Comparison of ENCODE assay signal across 17 cellular contexts in genomic region chr9:124757589-124757988, GRCh38. TPM values are rescaled to one million over a fixed set of nuclear protein-coding genes. Genes with fewer than 3 reads are reported as not detected.
DNase-seq lines count a peak whose midpoint lies in the region; ATAC-seq and TF ChIP-seq lines count a peak whose summit lies in the region.
"Had no signal": no experiment of that assay in that cellular context is flagged by ENCODE, and none has a peak within 500 bp of the region (broad histone marks: within the 10 kb centered on the region; RNA-seq: fewer than 3 reads in every experiment).

No MANE protein-coding gene starts in this region.

- H3K27me3 ChIP-seq in HL-60 (ENCODE audit: insufficient read depth, poor library complexity, severe bottlenecking): no peaks in the 10 kb centered on the region
- H3K27me3 ChIP-seq in ectodermal cell (ENCODE audit: control insufficient read depth, insufficient read depth, low read length, poor library complexity, severe bottlenecking): no peaks in the 10 kb centered on the region
- H3K27me3 ChIP-seq in muscle layer of duodenum (ENCODE audit: low read depth, low read length): no peaks in the 10 kb centered on the region
- peaks cover 6% of the 10 kb centered on the region for H3K27me3 ChIP-seq in effector memory CD4-positive, alpha-beta T cell (replicated peaks; ENCODE audit: control insufficient read depth, insufficient read depth, low read length, poor library complexity, severe bottlenecking)
- H3K27me3 ChIP-seq: vagina had no signal

- H3K27ac Mint-ChIP-seq in CD14-positive monocyte (peak overlapping the region; percentile 77 to 91 (median 88)), natural killer cell (no peak overlapping the region)

- peak overlapping the region; percentile 62 to 84 for H3K4me3 Mint-ChIP-seq in CD14-positive monocyte
- no peak overlapping the region for H3K4me3 Mint-ChIP-seq in natural killer cell

- DNase-seq in CD14-positive monocyte (ENCODE audit: low spot score) (no peak), HL-60 (ENCODE audit: low read depth in 1 of 2, low spot score in 1 of 2) (no peak), NK-92 (lab: John Stamatoyannopoulos, UW; ENCODE audit: unreplicated experiment) (no peak), natural killer cell (no peak)
- DNase-seq in activated CD8-positive, alpha-beta memory T cell treated with anti-CD3 and anti-CD28 coated beads, Interleukin-2, amount 50 U/mL, for 4 hours: no peak
- no peak for DNase-seq in effector memory CD4-positive, alpha-beta T cell
- DNase-seq: activated CD4-positive, alpha-beta T cell treated with anti-CD3 and anti-CD28 coated beads for 48 hours; amniotic stem cell; Caco-2; EL; hippocampal formation; stimulated activated CD4-positive, alpha-beta T cell treated with anti-CD3 and anti-CD28 coated beads, Interleukin-2, amount 100 ng/mL, for 48 hours; SW 1271 had no signal

- H3K4me3 ChIP-seq in HL-60 (replicated peaks; ENCODE audit: insufficient read depth, low read length) (peak overlapping the region; percentile 17; the same call in 1 of the 2 replicates), ectodermal cell (ENCODE audit: insufficient read depth, low read depth, low read length) (no peak overlapping the region), muscle layer of duodenum (ENCODE audit: low read depth in 1 of 2, low read length in 2 of 2) (peak overlapping the region; percentile 2 to 8)
- no peak overlapping the region for H3K4me3 ChIP-seq in effector memory CD4-positive, alpha-beta T cell (ENCODE audit: insufficient read depth, low read depth, low read length, poor library complexity, severe bottlenecking)
- H3K4me3 ChIP-seq: vagina had no signal

- H3K36me3 Mint-ChIP-seq in CD14-positive monocyte: no peaks in the 10 kb centered on the region
- H3K36me3 Mint-ChIP-seq in natural killer cell: no peaks in the 10 kb centered on the region

- H3K4me1 ChIP-seq in ectodermal cell (ENCODE audit: control insufficient read depth, insufficient read depth, low read length): peaks cover 70% of the 10 kb centered on the region
- H3K4me1 ChIP-seq in muscle layer of duodenum (ENCODE audit: control insufficient read depth in 1 of 2, insufficient read depth in 2 of 2, low read length in 2 of 2): peaks cover 0 to 6% of the 10 kb centered on the region in 2 donors
- H3K4me1 ChIP-seq in effector memory CD4-positive, alpha-beta T cell (ENCODE audit: control insufficient read depth, insufficient read depth, low read length, poor library complexity, severe bottlenecking): no peaks in the 10 kb centered on the region
- H3K4me1 ChIP-seq: vagina had no signal

- H3K9me3 Mint-ChIP-seq in CD14-positive monocyte (no peaks in the 10 kb centered on the region), natural killer cell (no peaks in the 10 kb centered on the region)

- intact Hi-C loops in CD14-positive monocyte (cut with micrococcal nuclease) (no loop called here), natural killer cell (cut with micrococcal nuclease) (no loop called here)

- H3K27ac ChIP-seq in HL-60 (replicated peaks): peak overlapping the region; percentile 85
- H3K27ac ChIP-seq in ectodermal cell (ENCODE audit: insufficient read depth, low read depth, low read length, poor library complexity, severe bottlenecking): peak overlapping the region; percentile 81
- no peak overlapping the region for H3K27ac ChIP-seq in muscle layer of duodenum (ENCODE audit: low read length)
- no peak overlapping the region for H3K27ac ChIP-seq in effector memory CD4-positive, alpha-beta T cell (ENCODE audit: insufficient read depth, low read length, poor library complexity, severe bottlenecking)
- H3K27ac ChIP-seq: RWPE1, vagina had no signal

- H3K27me3 Mint-ChIP-seq in CD14-positive monocyte (ENCODE audit: low read depth in 3 of 3) (no peaks in the 10 kb centered on the region), natural killer cell (ENCODE audit: low read depth in 2 of 2) (peaks cover 43 to 83% of the 10 kb centered on the region in 2 donors)

- no peak for TF ChIP-seq CTCF in CD14-positive monocyte (IDR thresholded peaks at IDR 0.05)
- TF ChIP-seq CTCF in HL-60 (IDR thresholded peaks at IDR 0.05; ENCODE audit: insufficient read depth, low read length): no peak
- TF ChIP-seq CTCF in natural killer cell (IDR thresholded peaks at IDR 0.05): no peak

- WGBS in ectodermal cell, 2 experiments: 0 to 2% methylated on average over 6 of the region's 6 CpGs

- H3K4me1 Mint-ChIP-seq in CD14-positive monocyte (peaks cover 74% of the 10 kb centered on the region), natural killer cell (no peaks in the 10 kb centered on the region)

- H3K9me3 ChIP-seq in ectodermal cell (ENCODE audit: control insufficient read depth, low read length) (no peaks in the 10 kb centered on the region), muscle layer of duodenum (ENCODE audit: control insufficient read depth in 1 of 2, low read length in 2 of 2) (no peaks in the 10 kb centered on the region)
- H3K9me3 ChIP-seq in effector memory CD4-positive, alpha-beta T cell (ENCODE audit: control insufficient read depth, low read length): no peaks in the 10 kb centered on the region
- H3K9me3 ChIP-seq: Caco-2, vagina had no signal

- ATAC-seq in natural killer cell: no peak

- H3K36me3 ChIP-seq in ectodermal cell (ENCODE audit: control insufficient read depth, insufficient read depth, low read length) (no peaks in the 10 kb centered on the region), muscle layer of duodenum (ENCODE audit: control insufficient read depth in 1 of 2, insufficient read depth in 2 of 2, low read length in 2 of 2) (no peaks in the 10 kb centered on the region)
- no peaks in the 10 kb centered on the region for H3K36me3 ChIP-seq in effector memory CD4-positive, alpha-beta T cell (ENCODE audit: control insufficient read depth, insufficient read depth, low read length)
- H3K36me3 ChIP-seq: vagina had no signal

RNA-seq across cellular contexts. Expression of gene NR6A1, which starts 13.5 kb away (rescaled TPM):
- under 1 TPM; 0.15 to 0.28 TPM for polyA plus RNA-seq in CD14-positive monocyte
- polyA plus RNA-seq in ectodermal cell (2013, experiment 1 of 4): 247 TPM
- polyA plus RNA-seq in ectodermal cell (2013, experiment 2 of 4): 281 TPM
- polyA plus RNA-seq in ectodermal cell (2013, experiment 3 of 4): 175 TPM
- 190 TPM for polyA plus RNA-seq in ectodermal cell (2013, experiment 4 of 4)
- under 1 TPM; 0.07 to 0.75 (median 0.49) TPM for total RNA-seq in natural killer cell

RNA-seq across cellular contexts. Expression of gene OLFML2A, which starts 19.3 kb away (rescaled TPM):
- polyA plus RNA-seq in CD14-positive monocyte: under 1 TPM in 1 of 2 donors, not detected in 1; 0.03 TPM
- polyA plus RNA-seq in ectodermal cell (2013, experiment 1 of 4): 9.5 TPM
- polyA plus RNA-seq in ectodermal cell (2013, experiment 2 of 4): 8.0 TPM
- 6.0 TPM for polyA plus RNA-seq in ectodermal cell (2013, experiment 3 of 4)
- polyA plus RNA-seq in ectodermal cell (2013, experiment 4 of 4): 5.8 TPM
- total RNA-seq in natural killer cell: not detected

Comparison
In these comparisons a context has a peak if more than half of its experiments do, and no peak if none do; other contexts are left out.
1. H3K27ac Mint-ChIP-seq: peak in CD14-positive monocyte (7 of 7); none in natural killer cell (0 of 2).
2. H3K27ac ChIP-seq: peak in HL-60 (single experiment) and ectodermal cell (single experiment); none in muscle layer of duodenum (single experiment) and effector memory CD4-positive, alpha-beta T cell (single experiment).
3. H3K4me3 ChIP-seq: peak in HL-60 (single experiment) and muscle layer of duodenum (2 of 2); none in ectodermal cell (single experiment) and effector memory CD4-positive, alpha-beta T cell (single experiment).